In genomic region chr1:36084502-36085115, GRCh38 we compare ENCODE assay signal across 8 cellular contexts. TPM values are rescaled to one million over a fixed set of nuclear protein-coding genes. Genes with fewer than 3 reads are reported as not detected.
DNase-seq lines count a peak whose midpoint lies in the region; ATAC-seq and TF ChIP-seq lines count a peak whose summit lies in the region.

No MANE protein-coding gene starts in this region.

- H3K27me3 ChIP-seq in BE2C (no peaks in the 10 kb centered on the region), esophagus (ENCODE audit: control insufficient read depth in 1 of 2, insufficient read depth in 2 of 2, low read length in 2 of 2) (no peaks in the 10 kb centered on the region), neutrophil (peaks cover 22% of the 10 kb centered on the region)

- peak overlapping the region; percentile 56 for H3K4me3 ChIP-seq in BE2C (ENCODE audit: low read depth, low read length)
- peak overlapping the region; percentile 15 to 41 for H3K4me3 ChIP-seq in esophagus (ENCODE audit: low read depth in 1 of 2, low read length in 2 of 2)
- H3K4me3 ChIP-seq in neutrophil (ENCODE audit: low read depth in 1 of 2, low read length in 1 of 2) = peak overlapping the region; percentile 52 to 66

- 39 to 54% methylated on average over 19 of the region's 19 CpGs for WGBS in esophagus, 2 donors

- TF ChIP-seq CTCF in BE2C (IDR thresholded peaks at IDR 0.05; ENCODE audit: low read depth, low read length) = no peak
- TF ChIP-seq CTCF in neutrophil (IDR thresholded peaks at IDR 0.05) = no peak

- H3K9me3 ChIP-seq in BE2C (no peaks in the 10 kb centered on the region), esophagus (ENCODE audit: control insufficient read depth in 2 of 2, insufficient read depth in 1 of 2, low read depth in 1 of 2, low read length in 1 of 2) (no peaks in the 10 kb centered on the region), neutrophil (no peaks in the 10 kb centered on the region)

- H3K4me1 ChIP-seq in BE2C = no peaks in the 10 kb centered on the region
- peaks cover 0 to 9% of the 10 kb centered on the region in 2 donors for H3K4me1 ChIP-seq in esophagus (ENCODE audit: control insufficient read depth in 2 of 2, insufficient read depth in 2 of 2, low read length in 1 of 2)
- H3K4me1 ChIP-seq in neutrophil (ENCODE audit: control insufficient read depth in 1 of 2, insufficient read depth in 1 of 2, low read depth in 1 of 2, low read length in 1 of 2) = peaks cover 27 to 30% of the 10 kb centered on the region in 2 experiments

- H3K27ac ChIP-seq in esophagus (ENCODE audit: low read depth in 2 of 2, low read length in 1 of 2) (no peak overlapping the region), neutrophil (no peak overlapping the region)

- H3K36me3 ChIP-seq in BE2C (no peaks in the 10 kb centered on the region; the same call in 1 of the 2 replicates), esophagus (ENCODE audit: control insufficient read depth in 2 of 2, insufficient read depth in 2 of 2, low read length in 1 of 2) (no peaks in the 10 kb centered on the region), neutrophil (no peaks in the 10 kb centered on the region)

- ATAC-seq in GM21390 (IDR thresholded peaks at IDR 0.05; ENCODE audit: unreplicated experiment) (no peak), GM18868 (IDR thresholded peaks at IDR 0.05; ENCODE audit: unreplicated experiment) (no peak)

- DNase-seq in BE2C = no peak
- peak; percentile 62 for DNase-seq in NCI-H774 (lab: John Stamatoyannopoulos, UW)
- no peak for DNase-seq in COLO829 (ENCODE audit: low spot score)
- no peak for DNase-seq in UCSD-AML1 (lab: John Stamatoyannopoulos, UW; ENCODE audit: unreplicated experiment)

RNA-seq across cellular contexts. Expression of gene TEKT2, which starts 0.7 kb away (rescaled TPM):
- 1.7 TPM for polyA plus RNA-seq in BE2C (2012; ENCODE audit: insufficient read depth, insufficient read length, low read depth)
- under 1 TPM; 0.09 to 0.39 TPM for polyA plus RNA-seq in esophagus

RNA-seq across cellular contexts. Expression of gene ADPRS, which starts 4.1 kb away (rescaled TPM):
- polyA plus RNA-seq in BE2C (2012; ENCODE audit: insufficient read depth, insufficient read length, low read depth) = 68.2 TPM
- 10 to 100 TPM; 28.2 to 40.3 TPM for polyA plus RNA-seq in esophagus

RNA-seq across cellular contexts. Expression of gene COL8A2, which starts 40.4 kb away (rescaled TPM):
- 0.12 TPM for polyA plus RNA-seq in BE2C (2012; ENCODE audit: insufficient read depth, insufficient read length, low read depth)
- 1 to 10 TPM; 2.0 to 2.9 TPM for polyA plus RNA-seq in esophagus
